1 cellular context compared by ENCODE assay signal in genomic region chr13:20824762-20825161, GRCh38.
TF ChIP-seq lines count a peak whose summit lies in the region.

No MANE protein-coding gene starts in this region.

TF ChIP-seq in SK-N-SH, 30 proteins besides CTCF, POLR2A, EP300 and RAD21 (continued from another document):
- TF ChIP-seq REST (IDR thresholded peaks at IDR 0.05; ENCODE audit: low read depth, low read length) = no peak
